1 cellular context compared by ENCODE assay signal in the genomic region with DNA sequence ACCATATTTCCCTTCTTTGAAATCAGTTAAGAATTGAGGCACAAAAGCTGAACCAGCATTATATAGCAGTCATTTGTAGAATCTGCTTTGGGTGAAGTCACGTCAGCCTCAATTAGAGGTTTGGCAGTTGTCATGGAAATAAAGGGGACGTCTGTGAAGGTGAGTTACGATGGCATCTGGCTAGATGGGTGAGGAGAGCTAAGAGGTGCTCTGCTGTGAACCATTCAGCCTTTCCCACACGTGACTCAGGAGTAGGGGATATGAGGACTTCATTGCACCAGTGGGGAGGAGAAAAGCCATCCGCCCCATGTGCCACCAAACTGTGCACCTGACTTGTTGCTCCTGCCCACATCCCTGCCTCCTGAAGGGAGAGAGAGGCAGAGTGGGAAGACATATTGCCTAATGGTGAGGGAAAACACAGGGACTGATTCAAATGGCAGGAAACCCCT.
TF ChIP-seq lines count a peak whose summit lies in the region.

No MANE protein-coding gene starts in this region.

TF ChIP-seq in PFSK-1, 5 proteins besides CTCF, POLR2A, EP300 and RAD21 (continued from another document):
- TF ChIP-seq, protein P1, sequence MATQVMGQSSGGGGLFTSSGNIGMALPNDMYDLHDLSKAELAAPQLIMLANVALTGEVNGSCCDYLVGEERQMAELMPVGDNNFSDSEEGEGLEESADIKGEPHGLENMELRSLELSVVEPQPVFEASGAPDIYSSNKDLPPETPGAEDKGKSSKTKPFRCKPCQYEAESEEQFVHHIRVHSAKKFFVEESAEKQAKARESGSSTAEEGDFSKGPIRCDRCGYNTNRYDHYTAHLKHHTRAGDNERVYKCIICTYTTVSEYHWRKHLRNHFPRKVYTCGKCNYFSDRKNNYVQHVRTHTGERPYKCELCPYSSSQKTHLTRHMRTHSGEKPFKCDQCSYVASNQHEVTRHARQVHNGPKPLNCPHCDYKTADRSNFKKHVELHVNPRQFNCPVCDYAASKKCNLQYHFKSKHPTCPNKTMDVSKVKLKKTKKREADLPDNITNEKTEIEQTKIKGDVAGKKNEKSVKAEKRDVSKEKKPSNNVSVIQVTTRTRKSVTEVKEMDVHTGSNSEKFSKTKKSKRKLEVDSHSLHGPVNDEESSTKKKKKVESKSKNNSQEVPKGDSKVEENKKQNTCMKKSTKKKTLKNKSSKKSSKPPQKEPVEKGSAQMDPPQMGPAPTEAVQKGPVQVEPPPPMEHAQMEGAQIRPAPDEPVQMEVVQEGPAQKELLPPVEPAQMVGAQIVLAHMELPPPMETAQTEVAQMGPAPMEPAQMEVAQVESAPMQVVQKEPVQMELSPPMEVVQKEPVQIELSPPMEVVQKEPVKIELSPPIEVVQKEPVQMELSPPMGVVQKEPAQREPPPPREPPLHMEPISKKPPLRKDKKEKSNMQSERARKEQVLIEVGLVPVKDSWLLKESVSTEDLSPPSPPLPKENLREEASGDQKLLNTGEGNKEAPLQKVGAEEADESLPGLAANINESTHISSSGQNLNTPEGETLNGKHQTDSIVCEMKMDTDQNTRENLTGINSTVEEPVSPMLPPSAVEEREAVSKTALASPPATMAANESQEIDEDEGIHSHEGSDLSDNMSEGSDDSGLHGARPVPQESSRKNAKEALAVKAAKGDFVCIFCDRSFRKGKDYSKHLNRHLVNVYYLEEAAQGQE (IDR thresholded peaks at IDR 0.05; ENCODE audit: insufficient read depth in 1 of 2, low read depth in 2 of 2, low read length in 2 of 2), result no peak
- TF ChIP-seq TAF1 (IDR thresholded peaks at IDR 0.05; ENCODE audit: borderline replicate concordance, insufficient read depth, low read length) (no peak), FOXP2 (optimal IDR thresholded peaks at IDR 0.05; ENCODE audit: borderline replicate concordance, extremely low read depth, extremely low read length, insufficient read depth) (no peak), SIN3A (IDR thresholded peaks at IDR 0.05; ENCODE audit: borderline replicate concordance, insufficient read depth, low read length) (no peak)
